Comparison of ENCODE assay signal across 25 cellular contexts in the genomic region with DNA sequence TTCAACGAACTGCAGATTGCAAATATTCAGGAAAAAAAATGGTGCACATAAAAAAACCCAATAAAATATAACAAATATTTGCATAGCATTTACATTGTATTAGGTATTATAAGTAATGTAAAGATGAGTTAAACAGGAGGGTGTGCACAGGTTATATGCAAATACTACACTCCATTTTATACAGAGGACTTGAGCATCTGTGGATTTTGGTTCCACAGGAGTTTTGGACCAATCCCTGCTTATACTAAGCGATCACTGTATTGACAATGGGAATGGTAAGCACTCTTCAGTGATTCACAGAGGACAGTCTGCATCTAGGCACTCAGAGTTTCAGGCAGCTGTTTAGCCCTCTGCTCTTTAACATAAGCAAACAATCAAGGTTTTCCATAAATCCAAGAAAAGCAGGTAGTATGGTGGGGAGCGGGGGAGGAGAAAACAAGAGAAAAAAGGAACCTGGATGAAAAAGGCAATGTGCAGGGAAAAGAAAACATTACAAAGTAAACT.
A peak's percentile ranks its signal among the peaks of the same experiment; 100 is the strongest.
DNase-seq lines count a peak whose midpoint lies in the region; ATAC-seq and TF ChIP-seq lines count a peak whose summit lies in the region.
"Had no signal": no experiment of that assay in that cellular context is flagged by ENCODE, and none has a peak within 500 bp of the region (broad histone marks: within the 10 kb centered on the region; RNA-seq: fewer than 3 reads in every experiment).

No MANE protein-coding gene starts in this region.

- no peaks in the 10 kb centered on the region for H3K36me3 ChIP-seq in skeletal muscle satellite cell (ENCODE audit: insufficient read depth, low read length)
- H3K36me3 ChIP-seq: cardiac muscle cell, upper lobe of left lung had no signal

- no peaks in the 10 kb centered on the region for H3K9me3 ChIP-seq in skeletal muscle satellite cell (replicated peaks; ENCODE audit: low read length)
- H3K9me3 ChIP-seq: upper lobe of left lung had no signal

- H3K27me3 Mint-ChIP-seq in WTC11 (ENCODE audit: low read depth) = no peaks in the 10 kb centered on the region

- peaks cover 26% of the 10 kb centered on the region for H3K4me1 Mint-ChIP-seq in WTC11
- H3K4me1 Mint-ChIP-seq: memory B cell had no signal

- no peak overlapping the region for H3K27ac Mint-ChIP-seq in WTC11
- H3K27ac Mint-ChIP-seq: CD8-positive, alpha-beta T cell; memory B cell had no signal

- H3K4me1 ChIP-seq in skeletal muscle satellite cell (ENCODE audit: control insufficient read depth, insufficient read depth, low read length) = peaks cover 7% of the 10 kb centered on the region
- H3K4me1 ChIP-seq: upper lobe of left lung had no signal

- ATAC-seq in WTC11 = peak; percentile 71
- ATAC-seq in HG03159 (IDR thresholded peaks at IDR 0.05; ENCODE audit: unreplicated experiment) = no peak
- ATAC-seq: CD8-positive, alpha-beta T cell; GM12878 had no signal

- POLR2A ChIA-PET in WTC11 (lab: Charles Lee) = no interaction called here

- peak overlapping the region; percentile 16 for H3K9ac ChIP-seq in skeletal muscle satellite cell (ENCODE audit: low read depth, low read length)

- intact Hi-C loops in posterior vena cava (cut with DNase I) = no loop called here

- no peaks in the 10 kb centered on the region for H3K27me3 ChIP-seq in skeletal muscle satellite cell (ENCODE audit: control insufficient read depth, insufficient read depth, low read length)
- H3K27me3 ChIP-seq: cardiac muscle cell, upper lobe of left lung had no signal

- H3K4me3 Mint-ChIP-seq in WTC11 = no peak overlapping the region
- H3K4me3 Mint-ChIP-seq: CD8-positive, alpha-beta T cell; memory B cell had no signal

- no peaks in the 10 kb centered on the region for H3K9me3 Mint-ChIP-seq in WTC11
- H3K9me3 Mint-ChIP-seq: CD8-positive, alpha-beta T cell; memory B cell had no signal

- H3K27ac ChIP-seq in coronary artery = no peak overlapping the region
- H3K27ac ChIP-seq: cardiac muscle cell, skin epidermis, upper lobe of left lung had no signal

- peak; percentile 17 for DNase-seq in NCI-H1092 treated with DMSO at 0.1 percent for 48 hours (lab: John Stamatoyannopoulos, UW)
- DNase-seq in NCI-H1092 (lab: John Stamatoyannopoulos, UW) = no peak
- peak; percentile 35 for DNase-seq in NCI-H345 treated with DMSO at 0.1 percent for 48 hours (lab: John Stamatoyannopoulos, UW; ENCODE audit: unreplicated experiment)
- no peak for DNase-seq in WTC11 (ENCODE audit: low spot score)
- DNase-seq in posterior vena cava (ENCODE audit: low spot score) = no peak
- DNase-seq in coronary artery (ENCODE audit: low spot score) = no peak
- DNase-seq: 8988T; activated CD4-positive, alpha-beta T cell treated with anti-CD3 and anti-CD28 coated beads for 48 hours; activated naive CD4-positive, alpha-beta T cell treated with anti-CD3 and anti-CD28 coated beads, Interleukin-2, amount 50 U/mL, for 16 hours; amygdala; CD8-positive, alpha-beta T cell; dermis blood vessel endothelial cell; DMS79 treated with DMSO at 0.1 percent for 48 hours; MV-4-11; NCI-H187 treated with DMSO at 0.1 percent for 48 hours; NCI-H2227 treated with DMSO at 0.1 percent for 48 hours; RPMI8226; T-helper 2 cell; upper lobe of left lung had no signal

- H3K4me3 ChIP-seq in skeletal muscle satellite cell (ENCODE audit: low read length) = no peak overlapping the region
- H3K4me3 ChIP-seq in coronary artery = no peak overlapping the region
- H3K4me3 ChIP-seq: cardiac muscle cell, GM12878, skin epidermis, upper lobe of left lung had no signal

- TF ChIP-seq CTCF in WTC11 (IDR thresholded peaks at IDR 0.05) = no peak
- TF ChIP-seq CTCF in coronary artery (IDR thresholded peaks at IDR 0.05) = no peak

- H3K36me3 Mint-ChIP-seq in WTC11 = no peaks in the 10 kb centered on the region
- H3K36me3 Mint-ChIP-seq: CD8-positive, alpha-beta T cell; memory B cell had no signal

- CTCF ChIA-PET in WTC11 (lab: Charles Lee) = no interaction called here

- peak overlapping the region; percentile 33 for H3K4me2 ChIP-seq in skeletal muscle satellite cell (ENCODE audit: low read length)

TF ChIP-seq in WTC11, 78 proteins besides CTCF, POLR2A, EP300 and RAD21:
- TF ChIP-seq, protein P1, sequence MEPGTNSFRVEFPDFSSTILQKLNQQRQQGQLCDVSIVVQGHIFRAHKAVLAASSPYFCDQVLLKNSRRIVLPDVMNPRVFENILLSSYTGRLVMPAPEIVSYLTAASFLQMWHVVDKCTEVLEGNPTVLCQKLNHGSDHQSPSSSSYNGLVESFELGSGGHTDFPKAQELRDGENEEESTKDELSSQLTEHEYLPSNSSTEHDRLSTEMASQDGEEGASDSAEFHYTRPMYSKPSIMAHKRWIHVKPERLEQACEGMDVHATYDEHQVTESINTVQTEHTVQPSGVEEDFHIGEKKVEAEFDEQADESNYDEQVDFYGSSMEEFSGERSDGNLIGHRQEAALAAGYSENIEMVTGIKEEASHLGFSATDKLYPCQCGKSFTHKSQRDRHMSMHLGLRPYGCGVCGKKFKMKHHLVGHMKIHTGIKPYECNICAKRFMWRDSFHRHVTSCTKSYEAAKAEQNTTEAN (CRISPR knock-in tag; IDR thresholded peaks at IDR 0.05) = no peak

Comparison
In these comparisons a context has a peak if more than half of its experiments do, and no peak if none do; other contexts are left out.
1. DNase-seq: peak in NCI-H1092 treated with DMSO at 0.1 percent for 48 hours (single experiment) and NCI-H345 treated with DMSO at 0.1 percent for 48 hours (single experiment); none in NCI-H1092 (single experiment), WTC11 (single experiment), posterior vena cava (single experiment) and coronary artery (single experiment).